Comparison of ENCODE assay signal across 8 cellular contexts in genomic region chr12:49187184-49187583, GRCh38. TPM values are rescaled to one million over a fixed set of nuclear protein-coding genes. Genes with fewer than 3 reads are reported as not detected.
DNase-seq lines count a peak whose midpoint lies in the region; ATAC-seq and TF ChIP-seq lines count a peak whose summit lies in the region.

No MANE protein-coding gene starts in this region.

- TF ChIP-seq CTCF in neural progenitor cell (IDR thresholded peaks at IDR 0.05): no peak

- DNase-seq in AG08395 (ENCODE audit: low spot score) (peak; percentile 41), T-helper 17 cell (no peak), fibroblast of the conjunctiva (ENCODE audit: low read depth) (peak; percentile 57), neural progenitor cell (ENCODE audit: low spot score) (peak; percentile 42), NCI-H128 (lab: John Stamatoyannopoulos, UW; ENCODE audit: unreplicated experiment) (no peak), KG1 (lab: John Stamatoyannopoulos, UW) (no peak)
- DNase-seq in stimulated activated naive B cell treated with anti-CD40 and anti-IgM and Interleukin-4, amounts not matched to agents 10 μg/mL and 1 μg/mL and 100 μg/mL, for 72 hours: no peak

- peaks cover 52% of the 10 kb centered on the region for H3F3A ChIP-seq in neural progenitor cell (ENCODE audit: low read depth)

- no peak overlapping the region for H3K9ac ChIP-seq in HUES6 (ENCODE audit: low read length)
- H3K9ac ChIP-seq in neural progenitor cell: no peak overlapping the region

- no peaks in the 10 kb centered on the region for H3K9me3 ChIP-seq in HUES6 (ENCODE audit: control insufficient read depth, insufficient read depth, low read depth, low read length)
- no peaks in the 10 kb centered on the region for H3K9me3 ChIP-seq in T-helper 17 cell (ENCODE audit: control insufficient read depth, low read length, poor library complexity, severe bottlenecking)
- H3K9me3 ChIP-seq in neural progenitor cell (ENCODE audit: low read depth): no peaks in the 10 kb centered on the region

- H3K4me3 ChIP-seq in HUES6 (ENCODE audit: low read depth, low read length): peak overlapping the region; percentile 65
- peak overlapping the region; percentile 96 for H3K4me3 ChIP-seq in neural progenitor cell

- H3K27me3 Mint-ChIP-seq in T-helper 17 cell: no peaks in the 10 kb centered on the region
- peaks cover 13% of the 10 kb centered on the region for H3K27me3 Mint-ChIP-seq in neural progenitor cell (ENCODE audit: insufficient read depth, low read depth)
- H3K27me3 Mint-ChIP-seq in stimulated activated naive B cell treated with anti-CD40 and anti-IgM and Interleukin-4, amounts not matched to agents 10 μg/mL and 1 μg/mL and 100 μg/mL, for 72 hours: no peaks in the 10 kb centered on the region

- H3K36me3 Mint-ChIP-seq in T-helper 17 cell (ENCODE audit: low read depth) (peaks cover 10% of the 10 kb centered on the region), neural progenitor cell (peaks cover 29% of the 10 kb centered on the region)
- peaks cover 16 to 19% of the 10 kb centered on the region in 2 donors for H3K36me3 Mint-ChIP-seq in stimulated activated naive B cell treated with anti-CD40 and anti-IgM and Interleukin-4, amounts not matched to agents 10 μg/mL and 1 μg/mL and 100 μg/mL, for 72 hours

- H3K4me1 ChIP-seq in HUES6 (ENCODE audit: control insufficient read depth, insufficient read depth, low read length) (peaks cover 15% of the 10 kb centered on the region), neural progenitor cell (peaks cover 26% of the 10 kb centered on the region)

- H3K27ac ChIP-seq in HUES6 (ENCODE audit: low read depth, low read length): no peak overlapping the region
- no peak overlapping the region for H3K27ac ChIP-seq in neural progenitor cell

- H3K27me3 ChIP-seq in HUES6 (ENCODE audit: control insufficient read depth, insufficient read depth, low read length) (no peaks in the 10 kb centered on the region), neural progenitor cell (no peaks in the 10 kb centered on the region)

- H3K4me1 Mint-ChIP-seq in T-helper 17 cell (peaks cover 18% of the 10 kb centered on the region), neural progenitor cell (peaks cover 52% of the 10 kb centered on the region)
- peaks cover 11 to 14% of the 10 kb centered on the region in 2 donors for H3K4me1 Mint-ChIP-seq in stimulated activated naive B cell treated with anti-CD40 and anti-IgM and Interleukin-4, amounts not matched to agents 10 μg/mL and 1 μg/mL and 100 μg/mL, for 72 hours

- H3K79me2 ChIP-seq in neural progenitor cell (ENCODE audit: low read depth): peaks cover 32% of the 10 kb centered on the region

- H3K4me3 Mint-ChIP-seq in T-helper 17 cell (peak overlapping the region; percentile 95), neural progenitor cell (peak overlapping the region; percentile 99)
- no peak overlapping the region for H3K4me3 Mint-ChIP-seq in stimulated activated naive B cell treated with anti-CD40 and anti-IgM and Interleukin-4, amounts not matched to agents 10 μg/mL and 1 μg/mL and 100 μg/mL, for 72 hours

- H3K36me3 ChIP-seq in HUES6 (ENCODE audit: control insufficient read depth, insufficient read depth, low read length) (peaks cover 22% of the 10 kb centered on the region), neural progenitor cell (peaks cover 11% of the 10 kb centered on the region)

- peaks cover 47% of the 10 kb centered on the region for H4K20me1 ChIP-seq in neural progenitor cell (ENCODE audit: low read depth)

- H3K4me2 ChIP-seq in neural progenitor cell: peak overlapping the region; percentile 97

- no peak for ATAC-seq in T-helper 17 cell
- no peak for ATAC-seq in stimulated activated naive B cell treated with anti-CD40 and anti-IgM and Interleukin-4, amounts not matched to agents 10 μg/mL and 1 μg/mL and 100 μg/mL, for 72 hours (replicated peaks)

- H3K9me3 Mint-ChIP-seq in neural progenitor cell: peaks cover 3% of the 10 kb centered on the region
- no peaks in the 10 kb centered on the region for H3K9me3 Mint-ChIP-seq in stimulated activated naive B cell treated with anti-CD40 and anti-IgM and Interleukin-4, amounts not matched to agents 10 μg/mL and 1 μg/mL and 100 μg/mL, for 72 hours

- H3K27ac Mint-ChIP-seq in T-helper 17 cell (peak overlapping the region; percentile 96), neural progenitor cell (no peak overlapping the region)
- no peak overlapping the region for H3K27ac Mint-ChIP-seq in stimulated activated naive B cell treated with anti-CD40 and anti-IgM and Interleukin-4, amounts not matched to agents 10 μg/mL and 1 μg/mL and 100 μg/mL, for 72 hours

- no peak overlapping the region for H2AFZ ChIP-seq in neural progenitor cell (replicated peaks)

RNA-seq across cellular contexts. Expression of gene TUBA1A, which starts 1.7 kb away (rescaled TPM):
- total RNA-seq in T-helper 17 cell (100 to 1,000 TPM; 282 to 416 TPM), neural progenitor cell (ENCODE audit: low replicate concordance) (1,211 and 1,863 TPM in 2 replicates)

RNA-seq across cellular contexts. Expression of gene TUBA1B, which starts 56.0 kb away (rescaled TPM):
- 100 to 1,000 TPM; 137 to 159 TPM for total RNA-seq in T-helper 17 cell
- 2,741 and 4,208 TPM in 2 replicates for total RNA-seq in neural progenitor cell (ENCODE audit: low replicate concordance)

Comparison
In these comparisons a context has a peak if more than half of its experiments do, and no peak if none do; other contexts are left out.
1. DNase-seq: peak in AG08395 (single experiment), fibroblast of the conjunctiva (single experiment) and neural progenitor cell (single experiment); none in T-helper 17 cell (0 of 3), NCI-H128 (single experiment), stimulated activated naive B cell treated with anti-CD40 and anti-IgM and Interleukin-4, amounts not matched to agents 10 μg/mL and 1 μg/mL and 100 μg/mL, for 72 hours (single experiment) and KG1 (single experiment).
2. H3K4me3 Mint-ChIP-seq: peak in T-helper 17 cell (single experiment) and neural progenitor cell (single experiment); none in stimulated activated naive B cell treated with anti-CD40 and anti-IgM and Interleukin-4, amounts not matched to agents 10 μg/mL and 1 μg/mL and 100 μg/mL, for 72 hours (0 of 2).
3. RNA of gene TUBA1B, which starts 56.0 kb away (total RNA-seq): 2,741 to 4,208 TPM in neural progenitor cell; 137 to 159 TPM in T-helper 17 cell; every median in the first group is over 10 times any median in the second.